ENCODE assay signal across 1 cellular context in genomic region chr16:53207810-53208752, GRCh38.
TF ChIP-seq lines count a peak whose summit lies in the region.

No MANE protein-coding gene starts in this region.

TF ChIP-seq in K562, 482 proteins besides CTCF, POLR2A, EP300 and RAD21 (continued from another document):
- TF ChIP-seq, protein P1, sequence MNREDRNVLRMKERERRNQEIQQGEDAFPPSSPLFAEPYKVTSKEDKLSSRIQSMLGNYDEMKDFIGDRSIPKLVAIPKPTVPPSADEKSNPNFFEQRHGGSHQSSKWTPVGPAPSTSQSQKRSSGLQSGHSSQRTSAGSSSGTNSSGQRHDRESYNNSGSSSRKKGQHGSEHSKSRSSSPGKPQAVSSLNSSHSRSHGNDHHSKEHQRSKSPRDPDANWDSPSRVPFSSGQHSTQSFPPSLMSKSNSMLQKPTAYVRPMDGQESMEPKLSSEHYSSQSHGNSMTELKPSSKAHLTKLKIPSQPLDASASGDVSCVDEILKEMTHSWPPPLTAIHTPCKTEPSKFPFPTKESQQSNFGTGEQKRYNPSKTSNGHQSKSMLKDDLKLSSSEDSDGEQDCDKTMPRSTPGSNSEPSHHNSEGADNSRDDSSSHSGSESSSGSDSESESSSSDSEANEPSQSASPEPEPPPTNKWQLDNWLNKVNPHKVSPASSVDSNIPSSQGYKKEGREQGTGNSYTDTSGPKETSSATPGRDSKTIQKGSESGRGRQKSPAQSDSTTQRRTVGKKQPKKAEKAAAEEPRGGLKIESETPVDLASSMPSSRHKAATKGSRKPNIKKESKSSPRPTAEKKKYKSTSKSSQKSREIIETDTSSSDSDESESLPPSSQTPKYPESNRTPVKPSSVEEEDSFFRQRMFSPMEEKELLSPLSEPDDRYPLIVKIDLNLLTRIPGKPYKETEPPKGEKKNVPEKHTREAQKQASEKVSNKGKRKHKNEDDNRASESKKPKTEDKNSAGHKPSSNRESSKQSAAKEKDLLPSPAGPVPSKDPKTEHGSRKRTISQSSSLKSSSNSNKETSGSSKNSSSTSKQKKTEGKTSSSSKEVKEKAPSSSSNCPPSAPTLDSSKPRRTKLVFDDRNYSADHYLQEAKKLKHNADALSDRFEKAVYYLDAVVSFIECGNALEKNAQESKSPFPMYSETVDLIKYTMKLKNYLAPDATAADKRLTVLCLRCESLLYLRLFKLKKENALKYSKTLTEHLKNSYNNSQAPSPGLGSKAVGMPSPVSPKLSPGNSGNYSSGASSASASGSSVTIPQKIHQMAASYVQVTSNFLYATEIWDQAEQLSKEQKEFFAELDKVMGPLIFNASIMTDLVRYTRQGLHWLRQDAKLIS (CRISPR knock-in tag; IDR thresholded peaks at IDR 0.05) = 0 out of 2 replicates have a peak, but pooled peaks have one; percentile 39
- 0 out of 2 replicates have a peak, but pooled peaks have one; percentile 19 for TF ChIP-seq ZNF175 (CRISPR knock-in tag; IDR thresholded peaks at IDR 0.05; ENCODE audit: low read depth)
- peak; percentile 93 to 94 for TF ChIP-seq FOXK2 (conservative IDR thresholded peaks at IDR 0.05 in 1 of 2, IDR thresholded peaks at IDR 0.05 in 1 of 2; ENCODE audit: low read depth in 2 of 2)
- TF ChIP-seq, protein P2, sequence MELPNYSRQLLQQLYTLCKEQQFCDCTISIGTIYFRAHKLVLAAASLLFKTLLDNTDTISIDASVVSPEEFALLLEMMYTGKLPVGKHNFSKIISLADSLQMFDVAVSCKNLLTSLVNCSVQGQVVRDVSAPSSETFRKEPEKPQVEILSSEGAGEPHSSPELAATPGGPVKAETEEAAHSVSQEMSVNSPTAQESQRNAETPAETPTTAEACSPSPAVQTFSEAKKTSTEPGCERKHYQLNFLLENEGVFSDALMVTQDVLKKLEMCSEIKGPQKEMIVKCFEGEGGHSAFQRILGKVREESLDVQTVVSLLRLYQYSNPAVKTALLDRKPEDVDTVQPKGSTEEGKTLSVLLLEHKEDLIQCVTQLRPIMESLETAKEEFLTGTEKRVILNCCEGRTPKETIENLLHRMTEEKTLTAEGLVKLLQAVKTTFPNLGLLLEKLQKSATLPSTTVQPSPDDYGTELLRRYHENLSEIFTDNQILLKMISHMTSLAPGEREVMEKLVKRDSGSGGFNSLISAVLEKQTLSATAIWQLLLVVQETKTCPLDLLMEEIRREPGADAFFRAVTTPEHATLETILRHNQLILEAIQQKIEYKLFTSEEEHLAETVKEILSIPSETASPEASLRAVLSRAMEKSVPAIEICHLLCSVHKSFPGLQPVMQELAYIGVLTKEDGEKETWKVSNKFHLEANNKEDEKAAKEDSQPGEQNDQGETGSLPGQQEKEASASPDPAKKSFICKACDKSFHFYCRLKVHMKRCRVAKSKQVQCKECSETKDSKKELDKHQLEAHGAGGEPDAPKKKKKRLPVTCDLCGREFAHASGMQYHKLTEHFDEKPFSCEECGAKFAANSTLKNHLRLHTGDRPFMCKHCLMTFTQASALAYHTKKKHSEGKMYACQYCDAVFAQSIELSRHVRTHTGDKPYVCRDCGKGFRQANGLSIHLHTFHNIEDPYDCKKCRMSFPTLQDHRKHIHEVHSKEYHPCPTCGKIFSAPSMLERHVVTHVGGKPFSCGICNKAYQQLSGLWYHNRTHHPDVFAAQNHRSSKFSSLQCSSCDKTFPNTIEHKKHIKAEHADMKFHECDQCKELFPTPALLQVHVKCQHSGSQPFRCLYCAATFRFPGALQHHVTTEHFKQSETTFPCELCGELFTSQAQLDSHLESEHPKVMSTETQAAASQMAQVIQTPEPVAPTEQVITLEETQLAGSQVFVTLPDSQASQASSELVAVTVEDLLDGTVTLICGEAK (IDR thresholded peaks at IDR 0.05) = peak; percentile 33; the same call in 1 of the 2 replicates
- TF ChIP-seq, protein P2 (CRISPR knock-in tag; IDR thresholded peaks at IDR 0.05) = no peak
- 0 out of 2 replicates have a peak, but pooled peaks have one; percentile 5 for TF ChIP-seq MYC (IDR thresholded peaks at IDR 0.05; ENCODE audit: low read depth, low read length)
- no peak for TF ChIP-seq MYC (CRISPR knock-in tag; IDR thresholded peaks at IDR 0.05; ENCODE audit: borderline replicate concordance, low read depth)
- peak; percentile 18 to 37; a peak in 3 of 4 replicates for TF ChIP-seq MNT (conservative IDR thresholded peaks at IDR 0.05)
- peak; percentile 94 for TF ChIP-seq ARID3A (IDR thresholded peaks at IDR 0.05; ENCODE audit: borderline replicate concordance, low read depth, low read length)
